In the genomic region with DNA sequence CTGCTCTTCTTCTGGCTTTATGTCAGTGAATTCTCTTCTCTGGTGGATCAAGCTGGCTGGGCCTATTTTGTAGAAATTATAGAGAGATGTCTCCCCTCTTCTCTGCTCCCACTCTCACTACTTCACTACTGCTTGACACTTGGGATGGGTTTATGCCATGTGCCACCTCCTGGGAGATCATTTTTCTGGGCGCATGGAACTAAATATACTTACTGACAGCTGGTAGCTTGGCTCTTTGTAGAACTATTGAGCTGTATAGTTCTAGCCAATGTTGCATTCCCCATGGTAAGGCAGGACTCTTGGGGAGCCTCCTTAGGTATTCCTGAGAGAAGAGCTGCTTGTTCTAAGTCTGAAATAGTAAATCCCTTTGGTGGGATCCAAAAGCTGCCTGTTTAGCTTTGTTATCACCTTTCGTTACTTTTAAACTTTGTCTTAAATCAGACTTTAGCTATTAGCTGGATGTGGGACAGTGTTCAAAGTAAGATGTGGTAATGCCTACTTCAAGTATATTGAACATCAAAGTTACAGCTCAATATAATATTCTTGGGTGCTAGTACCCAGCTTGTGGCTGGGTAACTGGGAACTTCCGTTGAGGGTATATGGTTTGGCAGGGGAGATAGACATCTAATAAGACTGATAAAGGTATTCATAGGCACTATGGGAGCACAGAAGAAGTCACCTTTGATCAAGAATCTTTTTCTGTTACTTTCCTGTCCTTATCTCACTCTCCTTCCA, we compare ENCODE assay signal across 29 cellular contexts.
DNase-seq lines count a peak whose midpoint lies in the region; ATAC-seq and TF ChIP-seq lines count a peak whose summit lies in the region.
"Had no signal": no experiment of that assay in that cellular context is flagged by ENCODE, and none has a peak within 500 bp of the region (broad histone marks: within the 10 kb centered on the region; RNA-seq: fewer than 3 reads in every experiment).

No MANE protein-coding gene starts in this region.

- H3K4me3 Mint-ChIP-seq in natural killer cell: peak overlapping the region; percentile 35
- no peak overlapping the region for H3K4me3 Mint-ChIP-seq in natural killer cell treated with Interleukin-12 subunit alpha and Interleukin-12 subunit beta and Interleukin-15 and Interleukin-18, amount 100 ng/mL, for 72 hours
- H3K4me3 Mint-ChIP-seq in activated CD8-positive, alpha-beta T cell treated with anti-CD3 and anti-CD28 coated beads for 36 hours: no peak overlapping the region
- H3K4me3 Mint-ChIP-seq in naive thymus-derived CD4-positive, alpha-beta T cell: peak overlapping the region in 8 of 10 donors; percentile 9 to 61 (median 44)
- H3K4me3 Mint-ChIP-seq: activated naive CD8-positive, alpha-beta T cell treated with anti-CD3 and anti-CD28 coated beads, Interleukin-2, amount 10 ng/mL, durations not matched to agents 7 days and 5 days; nephron had no signal

- intact Hi-C loops in natural killer cell (cut with micrococcal nuclease): no loop called here
- intact Hi-C loops in activated CD8-positive, alpha-beta T cell treated with anti-CD3 and anti-CD28 coated beads for 36 hours (cut with micrococcal nuclease): no loop called here
- intact Hi-C loops in naive thymus-derived CD4-positive, alpha-beta T cell (cut with micrococcal nuclease): no loop called here

- H3K27me3 Mint-ChIP-seq in natural killer cell (ENCODE audit: low read depth in 2 of 2): no peaks in the 10 kb centered on the region
- H3K27me3 Mint-ChIP-seq in natural killer cell treated with Interleukin-12 subunit alpha and Interleukin-12 subunit beta and Interleukin-15 and Interleukin-18, amount 100 ng/mL, for 72 hours: no peaks in the 10 kb centered on the region
- H3K27me3 Mint-ChIP-seq in activated CD8-positive, alpha-beta T cell treated with anti-CD3 and anti-CD28 coated beads for 36 hours: no peaks in the 10 kb centered on the region
- no peaks in the 10 kb centered on the region for H3K27me3 Mint-ChIP-seq in naive thymus-derived CD4-positive, alpha-beta T cell
- H3K27me3 Mint-ChIP-seq: activated naive CD8-positive, alpha-beta T cell treated with anti-CD3 and anti-CD28 coated beads, Interleukin-2, amount 10 ng/mL, durations not matched to agents 7 days and 5 days had no signal

- H3K9me3 ChIP-seq in naive thymus-derived CD4-positive, alpha-beta T cell (ENCODE audit: control insufficient read depth in 2 of 3, low read length in 3 of 3): no peaks in the 10 kb centered on the region
- H3K9me3 ChIP-seq: esophagus muscularis mucosa, HAP-1, tibial artery, vagina had no signal

- no peaks in the 10 kb centered on the region for H3K36me3 Mint-ChIP-seq in natural killer cell
- no peaks in the 10 kb centered on the region for H3K36me3 Mint-ChIP-seq in natural killer cell treated with Interleukin-12 subunit alpha and Interleukin-12 subunit beta and Interleukin-15 and Interleukin-18, amount 100 ng/mL, for 72 hours
- H3K36me3 Mint-ChIP-seq in activated CD8-positive, alpha-beta T cell treated with anti-CD3 and anti-CD28 coated beads for 36 hours (ENCODE audit: low read depth): peaks cover 11% of the 10 kb centered on the region
- peaks cover 0 to 26% (median 7%) of the 10 kb centered on the region in 5 donors for H3K36me3 Mint-ChIP-seq in naive thymus-derived CD4-positive, alpha-beta T cell

- H3K4me1 ChIP-seq in naive thymus-derived CD4-positive, alpha-beta T cell (ENCODE audit: control insufficient read depth in 2 of 2, insufficient read depth in 2 of 2, low read length in 2 of 2): peaks cover 11 to 14% of the 10 kb centered on the region in 2 donors
- H3K4me1 ChIP-seq: esophagus muscularis mucosa, foreskin keratinocyte, HAP-1, tibial artery, vagina had no signal

- no peak for TF ChIP-seq POLR2A in GM18505 (IDR thresholded peaks at IDR 0.05; ENCODE audit: borderline replicate concordance, extremely low read depth, insufficient read depth, insufficient read length)

- DNase-seq in natural killer cell (no peak), epidermal melanocyte (ENCODE audit: insufficient read length, low spot score) (no peak)
- no peak for DNase-seq in natural killer cell treated with Interleukin-12 subunit alpha and Interleukin-12 subunit beta and Interleukin-15 and Interleukin-18, amount 100 ng/mL, for 72 hours (ENCODE audit: low spot score)
- DNase-seq in activated CD8-positive, alpha-beta T cell treated with anti-CD3 and anti-CD28 coated beads for 36 hours: no peak
- DNase-seq in naive thymus-derived CD4-positive, alpha-beta T cell: no peak
- DNase-seq: activated CD4-positive, alpha-beta T cell treated with anti-CD3 and anti-CD28 coated beads, Interleukin-2, amount 50 U/mL, for 48 hours; activated CD8-positive, alpha-beta memory T cell treated with anti-CD3 and anti-CD28 coated beads, Interleukin-2, amount 50 U/mL, for 48 hours; activated effector memory CD4-positive, alpha-beta T cell treated with Interleukin-2 at 50 U/mL for 16 hours; activated naive CD8-positive, alpha-beta T cell treated with anti-CD3 and anti-CD28 coated beads, Interleukin-2, amount 10 ng/mL, durations not matched to agents 7 days and 5 days; cortex of kidney; DMS153; foreskin keratinocyte; heart left ventricle; kidney; left ventricle myocardium superior; NCI-H1417 treated with DMSO at 0.1 percent for 48 hours; NCI-H2029 treated with DMSO at 0.1 percent for 48 hours; NCI-H524 treated with DMSO at 0.1 percent for 48 hours; OCI-M1; tibial artery had no signal

- ATAC-seq in natural killer cell: peak in 1 of 3 donors; percentile 43
- no peak for ATAC-seq in natural killer cell treated with Interleukin-12 subunit alpha and Interleukin-12 subunit beta and Interleukin-15 and Interleukin-18, amount 100 ng/mL, for 72 hours
- ATAC-seq in activated CD8-positive, alpha-beta T cell treated with anti-CD3 and anti-CD28 coated beads for 36 hours: no peak
- peak; percentile 40 for ATAC-seq in naive thymus-derived CD4-positive, alpha-beta T cell
- no peak for ATAC-seq in GM19397 (IDR thresholded peaks at IDR 0.05; ENCODE audit: unreplicated experiment)
- ATAC-seq in GM18505 (IDR thresholded peaks at IDR 0.05; ENCODE audit: unreplicated experiment): no peak
- no peak for ATAC-seq in HG03135 (IDR thresholded peaks at IDR 0.05; ENCODE audit: unreplicated experiment)
- ATAC-seq: foreskin keratinocyte, heart left ventricle, left ventricle myocardium superior had no signal

- H3K9me3 Mint-ChIP-seq in natural killer cell: no peaks in the 10 kb centered on the region
- H3K9me3 Mint-ChIP-seq in natural killer cell treated with Interleukin-12 subunit alpha and Interleukin-12 subunit beta and Interleukin-15 and Interleukin-18, amount 100 ng/mL, for 72 hours: peaks cover 5% of the 10 kb centered on the region
- H3K9me3 Mint-ChIP-seq in activated CD8-positive, alpha-beta T cell treated with anti-CD3 and anti-CD28 coated beads for 36 hours: peaks cover 10% of the 10 kb centered on the region
- peaks cover 0 to 10% (median 0%) of the 10 kb centered on the region in 11 donors for H3K9me3 Mint-ChIP-seq in naive thymus-derived CD4-positive, alpha-beta T cell

- POLR2A ChIA-PET in activated CD8-positive, alpha-beta T cell treated with anti-CD3 and anti-CD28 coated beads for 36 hours (lab: Charles Lee): no interaction called here
- POLR2A ChIA-PET in naive thymus-derived CD4-positive, alpha-beta T cell (lab: Charles Lee): interaction anchor here (0.7 to 1.8 kb wide), 4 partner anchors 9 to 23 kb away, joined by 3 to 6 read pairs (median 4); no protein-coding TSS in a partner anchor

- peaks cover 51 to 53% of the 10 kb centered on the region in 2 donors for H3K4me1 Mint-ChIP-seq in natural killer cell
- H3K4me1 Mint-ChIP-seq in natural killer cell treated with Interleukin-12 subunit alpha and Interleukin-12 subunit beta and Interleukin-15 and Interleukin-18, amount 100 ng/mL, for 72 hours (ENCODE audit: low read depth in 2 of 2): peaks cover 31 to 39% of the 10 kb centered on the region in 2 donors
- H3K4me1 Mint-ChIP-seq in activated CD8-positive, alpha-beta T cell treated with anti-CD3 and anti-CD28 coated beads for 36 hours (ENCODE audit: low read depth): peaks cover 34% of the 10 kb centered on the region
- H3K4me1 Mint-ChIP-seq in naive thymus-derived CD4-positive, alpha-beta T cell: peaks cover 22 to 48% (median 34%) of the 10 kb centered on the region in 7 donors

- H3K27me3 ChIP-seq in naive thymus-derived CD4-positive, alpha-beta T cell (ENCODE audit: control insufficient read depth in 2 of 2, insufficient read depth in 2 of 2, low read length in 2 of 2): no peaks in the 10 kb centered on the region
- H3K27me3 ChIP-seq: esophagus muscularis mucosa, foreskin keratinocyte, heart left ventricle, tibial artery, vagina had no signal

- no peak for TF ChIP-seq CTCF in natural killer cell (IDR thresholded peaks at IDR 0.05)
- no peak for TF ChIP-seq CTCF in activated CD8-positive, alpha-beta T cell treated with anti-CD3 and anti-CD28 coated beads for 36 hours (IDR thresholded peaks at IDR 0.05)

- CTCF ChIA-PET in activated CD8-positive, alpha-beta T cell treated with anti-CD3 and anti-CD28 coated beads for 36 hours (lab: Charles Lee): interaction anchor here (1.0 to 1.8 kb wide), 7 partner anchors 10 to 158 kb away, joined by 3 to 9 read pairs (median 7); no protein-coding TSS in a partner anchor
- CTCF ChIA-PET in naive thymus-derived CD4-positive, alpha-beta T cell (lab: Charles Lee): interaction anchor here (1.1 to 2.2 kb wide), 3 partner anchors 9 to 158 kb away, joined by 4 to 6 read pairs (median 4); no protein-coding TSS in a partner anchor

- no peak overlapping the region for H3K27ac ChIP-seq in naive thymus-derived CD4-positive, alpha-beta T cell (ENCODE audit: low read depth, low read length)
- H3K27ac ChIP-seq: esophagus muscularis mucosa, foreskin keratinocyte, heart left ventricle, RWPE1, tibial artery, vagina had no signal

- H3K4me3 ChIP-seq in naive thymus-derived CD4-positive, alpha-beta T cell (ENCODE audit: low read length): no peak overlapping the region
- H3K4me3 ChIP-seq: esophagus muscularis mucosa, HAP-1, heart left ventricle, smooth muscle cell, tibial artery, vagina had no signal

- peak overlapping the region; percentile 61 to 82 for H3K27ac Mint-ChIP-seq in natural killer cell
- peak overlapping the region in 1 of 2 donors; percentile 78 for H3K27ac Mint-ChIP-seq in natural killer cell treated with Interleukin-12 subunit alpha and Interleukin-12 subunit beta and Interleukin-15 and Interleukin-18, amount 100 ng/mL, for 72 hours
- H3K27ac Mint-ChIP-seq in activated CD8-positive, alpha-beta T cell treated with anti-CD3 and anti-CD28 coated beads for 36 hours: peak overlapping the region; percentile 32
- H3K27ac Mint-ChIP-seq in naive thymus-derived CD4-positive, alpha-beta T cell: peak overlapping the region in 8 of 9 donors; percentile 25 to 90 (median 68)
- H3K27ac Mint-ChIP-seq: activated naive CD8-positive, alpha-beta T cell treated with anti-CD3 and anti-CD28 coated beads, Interleukin-2, amount 10 ng/mL, durations not matched to agents 7 days and 5 days; nephron had no signal

- no peaks in the 10 kb centered on the region for H3K36me3 ChIP-seq in naive thymus-derived CD4-positive, alpha-beta T cell (ENCODE audit: control insufficient read depth in 2 of 3, insufficient read depth in 3 of 3, low read length in 3 of 3)
- H3K36me3 ChIP-seq: esophagus muscularis mucosa, HAP-1, heart left ventricle, tibial artery, vagina had no signal

Comparison
In these comparisons a context has a peak if more than half of its experiments do, and no peak if none do; other contexts are left out.
1. H3K4me3 Mint-ChIP-seq: peak in natural killer cell (single experiment) and naive thymus-derived CD4-positive, alpha-beta T cell (8 of 10); none in natural killer cell treated with Interleukin-12 subunit alpha and Interleukin-12 subunit beta and Interleukin-15 and Interleukin-18, amount 100 ng/mL, for 72 hours (single experiment) and activated CD8-positive, alpha-beta T cell treated with anti-CD3 and anti-CD28 coated beads for 36 hours (single experiment).